ENCODE assay signal across 1 cellular context in the genomic region with DNA sequence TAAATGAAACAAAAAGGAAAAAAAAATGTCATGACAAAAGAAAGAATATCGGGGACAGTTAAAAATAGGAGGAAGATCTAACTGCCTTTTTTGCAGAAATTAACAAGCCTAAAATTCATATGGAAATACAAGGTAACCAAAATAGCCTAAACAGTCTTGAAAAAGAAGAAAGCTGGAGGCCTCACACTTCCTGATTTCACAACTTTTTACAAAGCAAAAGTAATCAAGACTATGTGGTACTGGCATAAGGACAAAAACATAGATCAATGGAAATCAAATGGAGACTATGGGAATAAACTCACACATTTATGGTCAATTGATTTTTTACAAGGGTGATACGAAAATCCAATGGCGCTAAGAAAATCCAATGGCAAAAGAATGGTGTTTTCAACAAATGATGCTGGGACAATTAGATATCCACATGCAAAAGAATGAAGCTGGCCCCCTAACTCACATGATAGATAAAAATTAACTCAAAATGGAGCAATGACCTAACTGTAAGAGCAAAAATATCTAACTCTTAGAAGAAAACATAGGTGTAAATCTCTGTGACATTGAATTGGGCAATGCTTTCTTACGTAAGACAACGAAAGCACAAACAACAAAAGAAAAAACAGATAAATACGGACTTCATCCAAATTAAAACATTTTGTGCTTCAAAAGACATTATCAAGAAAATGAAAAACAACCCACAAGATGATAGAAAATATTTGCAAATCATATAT.
TF ChIP-seq lines count a peak whose summit lies in the region.

No MANE protein-coding gene starts in this region.

TF ChIP-seq in IMR-90, 13 proteins besides CTCF, POLR2A, EP300 and RAD21:
- TF ChIP-seq, protein P1, sequence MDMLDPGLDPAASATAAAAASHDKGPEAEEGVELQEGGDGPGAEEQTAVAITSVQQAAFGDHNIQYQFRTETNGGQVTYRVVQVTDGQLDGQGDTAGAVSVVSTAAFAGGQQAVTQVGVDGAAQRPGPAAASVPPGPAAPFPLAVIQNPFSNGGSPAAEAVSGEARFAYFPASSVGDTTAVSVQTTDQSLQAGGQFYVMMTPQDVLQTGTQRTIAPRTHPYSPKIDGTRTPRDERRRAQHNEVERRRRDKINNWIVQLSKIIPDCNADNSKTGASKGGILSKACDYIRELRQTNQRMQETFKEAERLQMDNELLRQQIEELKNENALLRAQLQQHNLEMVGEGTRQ (IDR thresholded peaks at IDR 0.05; ENCODE audit: low read depth, low read length): no peak
- TF ChIP-seq CEBPB (IDR thresholded peaks at IDR 0.05; ENCODE audit: low read depth, low read length) (peak; percentile 43; the same call in 1 of the 2 replicates), FOS (IDR thresholded peaks at IDR 0.05; ENCODE audit: low read depth, low read length) (no peak), RCOR1 (IDR thresholded peaks at IDR 0.05; ENCODE audit: insufficient replicate concordance, low read length) (no peak), MAFK (IDR thresholded peaks at IDR 0.05; ENCODE audit: low read depth, low read length) (no peak), MAZ (IDR thresholded peaks at IDR 0.05; ENCODE audit: borderline replicate concordance, low read depth, low read length) (no peak)
